In the genomic region with DNA sequence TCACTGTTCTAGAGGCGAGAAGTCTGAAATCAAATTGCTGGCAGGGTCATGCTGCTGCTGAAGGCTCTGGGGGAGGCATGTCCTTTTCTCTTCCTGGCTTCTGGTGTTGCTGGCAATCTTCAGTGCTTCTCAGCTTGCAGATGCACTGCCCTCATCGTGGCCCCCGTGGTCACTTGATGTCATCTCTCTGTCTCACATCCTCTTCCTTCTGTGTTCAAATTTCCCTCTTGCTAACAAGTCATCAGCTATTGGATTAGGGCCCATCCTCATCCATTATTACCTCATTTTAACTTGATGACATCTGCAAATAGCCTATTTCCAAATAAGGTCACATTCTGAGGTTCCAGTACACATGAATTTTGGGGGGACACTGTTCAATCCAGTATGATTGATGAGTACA, we compare ENCODE assay signal across 9 cellular contexts. TPM values are rescaled to one million over a fixed set of nuclear protein-coding genes. Genes with fewer than 3 reads are reported as not detected.
DNase-seq lines count a peak whose midpoint lies in the region; ATAC-seq and TF ChIP-seq lines count a peak whose summit lies in the region.
"Had no signal": no experiment of that assay in that cellular context is flagged by ENCODE, and none has a peak within 500 bp of the region (broad histone marks: within the 10 kb centered on the region; RNA-seq: fewer than 3 reads in every experiment).

No MANE protein-coding gene starts in this region.

- H3K36me3 Mint-ChIP-seq in activated T-cell treated with anti-CD3 and anti-CD28 coated beads, Interleukin-2, amount 50 U/mL, for 24 hours (ENCODE audit: low read depth) = no peaks in the 10 kb centered on the region

- no peaks in the 10 kb centered on the region for H3K9me3 Mint-ChIP-seq in activated T-cell treated with anti-CD3 and anti-CD28 coated beads, Interleukin-2, amount 50 U/mL, for 24 hours

- H3K4me3 ChIP-seq in gastroesophageal sphincter = no peak overlapping the region
- H3K4me3 ChIP-seq in stomach = no peak overlapping the region
- H3K4me3 ChIP-seq: HAP-1 had no signal

- H3K4me1 Mint-ChIP-seq in activated T-cell treated with anti-CD3 and anti-CD28 coated beads, Interleukin-2, amount 50 U/mL, for 24 hours (ENCODE audit: low read depth) = peaks cover 65% of the 10 kb centered on the region

- no peak for TF ChIP-seq EP300 in gastroesophageal sphincter (IDR thresholded peaks at IDR 0.05)
- TF ChIP-seq EP300 in stomach (IDR thresholded peaks at IDR 0.05) = no peak

- WGBS in gastroesophageal sphincter (ENCODE audit: low coverage in 1 of 2), 2 donors = 67 to 85% methylated on average over 2 to 3 of the region's 3 CpGs
- 60 to 82% (median 76%) methylated on average over 3 of the region's 3 CpGs for WGBS in stomach, 5 donors

- ATAC-seq in gastroesophageal sphincter (peak; percentile 26), GM21526 (IDR thresholded peaks at IDR 0.05; ENCODE audit: low FRiP score, unreplicated experiment) (no peak)

- peak overlapping the region in 2 of 4 donors; percentile 8 to 44 for H3K27ac ChIP-seq in gastroesophageal sphincter
- peak overlapping the region in 3 of 5 donors; percentile 26 to 56 (median 56) for H3K27ac ChIP-seq in stomach

- no peaks in the 10 kb centered on the region for H3K27me3 Mint-ChIP-seq in activated T-cell treated with anti-CD3 and anti-CD28 coated beads, Interleukin-2, amount 50 U/mL, for 24 hours

- H3K27me3 ChIP-seq in gastroesophageal sphincter (peaks cover 4% of the 10 kb centered on the region), stomach (no peaks in the 10 kb centered on the region)

- DNase-seq in activated T-cell treated with anti-CD3 and anti-CD28 coated beads, Interleukin-2, amount 50 U/mL, for 24 hours = no peak
- no peak for DNase-seq in activated T-cell treated with anti-CD3 and anti-CD28 coated beads for 4 hours
- DNase-seq in NOMO-1 treated with dmso at 0.1 percent for 144 hours (lab: John Stamatoyannopoulos, UW; ENCODE audit: unreplicated experiment) = peak; percentile 40
- DNase-seq in stomach = no peak
- DNase-seq in GM19238 (ENCODE audit: insufficient read length, low spot score) = no peak
- no peak for DNase-seq in NCI-H748 (lab: John Stamatoyannopoulos, UW; ENCODE audit: unreplicated experiment)

- TF ChIP-seq POLR2A in gastroesophageal sphincter (IDR thresholded peaks at IDR 0.05) (no peak), stomach (IDR thresholded peaks at IDR 0.05) (no peak)

- peak overlapping the region; percentile 12 for H3K27ac Mint-ChIP-seq in activated T-cell treated with anti-CD3 and anti-CD28 coated beads, Interleukin-2, amount 50 U/mL, for 24 hours

- H3K36me3 ChIP-seq in gastroesophageal sphincter (no peaks in the 10 kb centered on the region), stomach (no peaks in the 10 kb centered on the region)
- H3K36me3 ChIP-seq: HAP-1 had no signal

- H3K9me3 ChIP-seq in gastroesophageal sphincter = no peaks in the 10 kb centered on the region
- H3K9me3 ChIP-seq in stomach = no peaks in the 10 kb centered on the region
- H3K9me3 ChIP-seq: HAP-1 had no signal

- TF ChIP-seq CTCF in gastroesophageal sphincter (IDR thresholded peaks at IDR 0.05) (no peak), stomach (IDR thresholded peaks at IDR 0.05) (no peak)

- no peak overlapping the region for H3K4me3 Mint-ChIP-seq in activated T-cell treated with anti-CD3 and anti-CD28 coated beads, Interleukin-2, amount 50 U/mL, for 24 hours

- H3K4me1 ChIP-seq in gastroesophageal sphincter (no peaks in the 10 kb centered on the region), stomach (peaks cover 0 to 17% (median 0%) of the 10 kb centered on the region in 4 donors)

- intact Hi-C loops in stomach (cut with DNase I; ENCODE audit: low total_unique reads) = no loop called here

RNA-seq across cellular contexts. Expression of gene SRGN, which starts 36.6 kb away (rescaled TPM):
- total RNA-seq in gastroesophageal sphincter (100 to 1,000 TPM in 2 of 4 donors, 10 to 100 TPM in 2; 14.9 to 143 (median 97.8) TPM), stomach (100 to 1,000 TPM in 1 of 5 donors, 10 to 100 TPM in 3, 1 to 10 TPM in 1; 1.3 to 212 (median 43.8) TPM)
- polyA plus RNA-seq in stomach = 10 to 100 TPM; 26.6 to 83.6 (median 42.0) TPM
